Comparison of ENCODE assay signal across 12 cellular contexts in genomic region chr6:142700032-142700431, GRCh38.
DNase-seq lines count a peak whose midpoint lies in the region; ATAC-seq, FAIRE-seq and TF ChIP-seq lines count a peak whose summit lies in the region.
"Had no signal": no experiment of that assay in that cellular context is flagged by ENCODE, and none has a peak within 500 bp of the region (broad histone marks: within the 10 kb centered on the region; RNA-seq: fewer than 3 reads in every experiment).

No MANE protein-coding gene starts in this region.

- no peak overlapping the region for H3K4me3 Mint-ChIP-seq in stimulated activated effector memory CD8-positive, alpha-beta T cell treated with anti-CD3 and anti-CD28 coated beads, Interleukin-12 subunit alpha, Interleukin-12 subunit beta, amount 100 ng/mL, for 72 hours
- H3K4me3 Mint-ChIP-seq: activated naive CD4-positive, alpha-beta T cell treated with anti-CD3 and anti-CD28 coated beads for 36 hours had no signal

- ATAC-seq in GM19463 (IDR thresholded peaks at IDR 0.05; ENCODE audit: unreplicated experiment) = peak; percentile 55
- peak; percentile 54 for ATAC-seq in HG03159 (IDR thresholded peaks at IDR 0.05; ENCODE audit: unreplicated experiment)
- ATAC-seq in stimulated activated effector memory CD8-positive, alpha-beta T cell treated with anti-CD3 and anti-CD28 coated beads, Interleukin-12 subunit alpha, Interleukin-12 subunit beta, amount 100 ng/mL, for 72 hours = no peak
- ATAC-seq in GM21447 (IDR thresholded peaks at IDR 0.05; ENCODE audit: unreplicated experiment) = no peak
- ATAC-seq: SK-N-SH treated with all-trans-retinoic acid at 6 μM for 48 hours had no signal

- no peak for DNase-seq in GM12891 (ENCODE audit: insufficient read length, low spot score)
- peak; percentile 35 for DNase-seq in RPMI8226
- no peak for DNase-seq in stimulated activated effector memory CD8-positive, alpha-beta T cell treated with anti-CD3 and anti-CD28 coated beads, Interleukin-12 subunit alpha, Interleukin-12 subunit beta, amount 100 ng/mL, for 72 hours (ENCODE audit: low spot score in 2 of 2)
- DNase-seq in activated gamma-delta T cell treated with Interleukin-2 at 50 U/mL for 16 hours = no peak
- no peak for DNase-seq in cerebellum (ENCODE audit: low spot score)
- DNase-seq: activated naive CD4-positive, alpha-beta T cell treated with anti-CD3 and anti-CD28 coated beads for 36 hours; stimulated activated CD4-positive, alpha-beta T cell treated with anti-CD3 and anti-CD28 coated beads, Interleukin-2, amount 100 ng/mL, for 24 hours had no signal

- no peaks in the 10 kb centered on the region for H3K9me3 Mint-ChIP-seq in stimulated activated effector memory CD8-positive, alpha-beta T cell treated with anti-CD3 and anti-CD28 coated beads, Interleukin-12 subunit alpha, Interleukin-12 subunit beta, amount 100 ng/mL, for 72 hours
- H3K9me3 Mint-ChIP-seq: activated naive CD4-positive, alpha-beta T cell treated with anti-CD3 and anti-CD28 coated beads for 36 hours had no signal

- no peaks in the 10 kb centered on the region for H3K36me3 Mint-ChIP-seq in stimulated activated effector memory CD8-positive, alpha-beta T cell treated with anti-CD3 and anti-CD28 coated beads, Interleukin-12 subunit alpha, Interleukin-12 subunit beta, amount 100 ng/mL, for 72 hours

- no peak for TF ChIP-seq POLR2A in GM12891 (IDR thresholded peaks at IDR 0.05; ENCODE audit: low read depth, low read length)

- no peak overlapping the region for H3K27ac Mint-ChIP-seq in stimulated activated effector memory CD8-positive, alpha-beta T cell treated with anti-CD3 and anti-CD28 coated beads, Interleukin-12 subunit alpha, Interleukin-12 subunit beta, amount 100 ng/mL, for 72 hours
- H3K27ac Mint-ChIP-seq: activated naive CD4-positive, alpha-beta T cell treated with anti-CD3 and anti-CD28 coated beads for 36 hours had no signal

- no peaks in the 10 kb centered on the region for H3K4me1 Mint-ChIP-seq in stimulated activated effector memory CD8-positive, alpha-beta T cell treated with anti-CD3 and anti-CD28 coated beads, Interleukin-12 subunit alpha, Interleukin-12 subunit beta, amount 100 ng/mL, for 72 hours

- FAIRE-seq in GM12891 (lab: Jason Lieb, UNC) = peak; percentile 86
- FAIRE-seq: urothelium cell line had no signal

TF ChIP-seq in GM12891, 5 proteins besides CTCF, POLR2A, EP300 and RAD21:
- TF ChIP-seq POU2F2 (IDR thresholded peaks at IDR 0.05; ENCODE audit: low read depth, low read length) = no peak
- peak; percentile 97 for TF ChIP-seq SPI1 (IDR thresholded peaks at IDR 0.05; ENCODE audit: low read depth, low read length)

Comparison
In these comparisons a context has a peak if more than half of its experiments do, and no peak if none do; other contexts are left out.
1. ATAC-seq: peak in GM19463 (single experiment) and HG03159 (single experiment); none in stimulated activated effector memory CD8-positive, alpha-beta T cell treated with anti-CD3 and anti-CD28 coated beads, Interleukin-12 subunit alpha, Interleukin-12 subunit beta, amount 100 ng/mL, for 72 hours (single experiment) and GM21447 (single experiment).